Comparison of ENCODE assay signal across 1 cellular context in the genomic region with DNA sequence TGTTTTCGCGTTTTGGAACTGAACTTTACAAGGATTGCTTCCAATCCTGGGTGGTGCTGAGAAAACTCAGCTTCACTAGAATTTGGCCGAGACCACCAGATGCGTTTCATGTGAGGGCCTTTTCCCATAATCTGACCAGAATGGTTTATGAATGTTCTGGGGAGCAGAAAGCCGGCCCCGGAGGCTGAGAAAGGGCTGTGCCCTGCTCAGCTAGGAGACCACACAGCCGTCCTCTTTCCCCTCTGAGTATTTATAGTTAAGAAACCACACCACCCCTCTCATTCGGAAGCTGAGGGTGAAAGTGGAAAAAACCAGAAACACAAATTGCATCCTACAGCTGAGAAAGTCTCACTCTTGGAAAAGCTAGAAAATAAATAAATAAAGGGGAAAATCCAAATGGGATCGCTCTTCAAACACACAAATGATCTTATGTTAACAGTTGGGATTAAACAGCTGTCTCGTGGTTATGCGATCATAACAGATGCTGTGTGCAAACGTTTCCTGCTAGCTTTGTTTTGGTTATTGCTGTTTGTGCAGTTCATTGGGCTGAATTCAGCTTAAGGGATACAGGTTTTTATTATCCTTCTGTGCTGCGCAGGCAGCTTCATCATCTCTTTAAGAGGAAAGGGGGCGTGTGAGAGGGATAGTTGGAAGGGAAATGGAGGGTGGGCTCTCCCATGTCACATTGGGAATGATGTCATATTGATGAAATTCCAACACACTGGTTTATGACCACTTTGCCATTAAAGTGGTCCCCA.
TF ChIP-seq lines count a peak whose summit lies in the region.

No MANE protein-coding gene starts in this region.

TF ChIP-seq in GM23338, 12 proteins besides CTCF, POLR2A, EP300 and RAD21 (continued from another document):
- TF ChIP-seq, protein P1, sequence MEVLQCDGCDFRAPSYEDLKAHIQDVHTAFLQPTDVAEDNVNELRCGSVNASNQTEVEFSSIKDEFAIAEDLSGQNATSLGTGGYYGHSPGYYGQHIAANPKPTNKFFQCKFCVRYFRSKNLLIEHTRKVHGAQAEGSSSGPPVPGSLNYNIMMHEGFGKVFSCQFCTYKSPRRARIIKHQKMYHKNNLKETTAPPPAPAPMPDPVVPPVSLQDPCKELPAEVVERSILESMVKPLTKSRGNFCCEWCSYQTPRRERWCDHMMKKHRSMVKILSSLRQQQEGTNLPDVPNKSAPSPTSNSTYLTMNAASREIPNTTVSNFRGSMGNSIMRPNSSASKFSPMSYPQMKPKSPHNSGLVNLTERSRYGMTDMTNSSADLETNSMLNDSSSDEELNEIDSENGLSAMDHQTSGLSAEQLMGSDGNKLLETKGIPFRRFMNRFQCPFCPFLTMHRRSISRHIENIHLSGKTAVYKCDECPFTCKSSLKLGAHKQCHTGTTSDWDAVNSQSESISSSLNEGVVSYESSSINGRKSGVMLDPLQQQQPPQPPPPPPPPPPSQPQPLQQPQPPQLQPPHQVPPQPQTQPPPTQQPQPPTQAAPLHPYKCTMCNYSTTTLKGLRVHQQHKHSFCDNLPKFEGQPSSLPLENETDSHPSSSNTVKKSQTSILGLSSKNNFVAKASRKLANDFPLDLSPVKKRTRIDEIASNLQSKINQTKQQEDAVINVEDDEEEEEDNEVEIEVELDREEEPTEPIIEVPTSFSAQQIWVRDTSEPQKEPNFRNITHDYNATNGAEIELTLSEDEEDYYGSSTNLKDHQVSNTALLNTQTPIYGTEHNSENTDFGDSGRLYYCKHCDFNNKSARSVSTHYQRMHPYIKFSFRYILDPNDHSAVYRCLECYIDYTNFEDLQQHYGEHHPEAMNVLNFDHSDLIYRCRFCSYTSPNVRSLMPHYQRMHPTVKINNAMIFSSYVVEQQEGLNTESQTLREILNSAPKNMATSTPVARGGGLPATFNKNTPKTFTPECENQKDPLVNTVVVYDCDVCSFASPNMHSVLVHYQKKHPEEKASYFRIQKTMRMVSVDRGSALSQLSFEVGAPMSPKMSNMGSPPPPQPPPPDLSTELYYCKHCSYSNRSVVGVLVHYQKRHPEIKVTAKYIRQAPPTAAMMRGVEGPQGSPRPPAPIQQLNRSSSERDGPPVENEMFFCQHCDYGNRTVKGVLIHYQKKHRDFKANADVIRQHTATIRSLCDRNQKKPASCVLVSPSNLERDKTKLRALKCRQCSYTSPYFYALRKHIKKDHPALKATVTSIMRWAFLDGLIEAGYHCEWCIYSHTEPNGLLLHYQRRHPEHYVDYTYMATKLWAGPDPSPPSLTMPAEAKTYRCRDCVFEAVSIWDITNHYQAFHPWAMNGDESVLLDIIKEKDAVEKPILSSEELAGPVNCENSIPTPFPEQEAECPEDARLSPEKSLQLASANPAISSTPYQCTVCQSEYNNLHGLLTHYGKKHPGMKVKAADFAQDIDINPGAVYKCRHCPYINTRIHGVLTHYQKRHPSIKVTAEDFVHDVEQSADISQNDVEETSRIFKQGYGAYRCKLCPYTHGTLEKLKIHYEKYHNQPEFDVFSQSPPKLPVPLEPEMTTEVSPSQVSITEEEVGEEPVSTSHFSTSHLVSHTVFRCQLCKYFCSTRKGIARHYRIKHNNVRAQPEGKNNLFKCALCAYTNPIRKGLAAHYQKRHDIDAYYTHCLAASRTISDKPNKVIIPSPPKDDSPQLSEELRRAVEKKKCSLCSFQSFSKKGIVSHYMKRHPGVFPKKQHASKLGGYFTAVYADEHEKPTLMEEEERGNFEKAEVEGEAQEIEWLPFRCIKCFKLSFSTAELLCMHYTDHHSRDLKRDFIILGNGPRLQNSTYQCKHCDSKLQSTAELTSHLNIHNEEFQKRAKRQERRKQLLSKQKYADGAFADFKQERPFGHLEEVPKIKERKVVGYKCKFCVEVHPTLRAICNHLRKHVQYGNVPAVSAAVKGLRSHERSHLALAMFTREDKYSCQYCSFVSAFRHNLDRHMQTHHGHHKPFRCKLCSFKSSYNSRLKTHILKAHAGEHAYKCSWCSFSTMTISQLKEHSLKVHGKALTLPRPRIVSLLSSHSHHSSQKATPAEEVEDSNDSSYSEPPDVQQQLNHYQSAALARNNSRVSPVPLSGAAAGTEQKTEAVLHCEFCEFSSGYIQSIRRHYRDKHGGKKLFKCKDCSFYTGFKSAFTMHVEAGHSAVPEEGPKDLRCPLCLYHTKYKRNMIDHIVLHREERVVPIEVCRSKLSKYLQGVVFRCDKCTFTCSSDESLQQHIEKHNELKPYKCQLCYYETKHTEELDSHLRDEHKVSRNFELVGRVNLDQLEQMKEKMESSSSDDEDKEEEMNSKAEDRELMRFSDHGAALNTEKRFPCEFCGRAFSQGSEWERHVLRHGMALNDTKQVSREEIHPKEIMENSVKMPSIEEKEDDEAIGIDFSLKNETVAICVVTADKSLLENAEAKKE (CRISPR knock-in tag; IDR thresholded peaks at IDR 0.05): no peak
- TF ChIP-seq REST (IDR thresholded peaks at IDR 0.05; ENCODE audit: unreplicated experiment) (no peak), JUNB (IDR thresholded peaks at IDR 0.05; ENCODE audit: unreplicated experiment) (no peak), EZH2phosphoT487 (IDR thresholded peaks at IDR 0.05; ENCODE audit: unreplicated experiment) (no peak)
TF ChIP-seq in GM23338: peak in this region for 0.
